ENCODE assay signal across 19 cellular contexts in genomic region chr3:119695480-119695879, GRCh38. TPM values are rescaled to one million over a fixed set of nuclear protein-coding genes. Genes with fewer than 3 reads are reported as not detected.
DNase-seq lines count a peak whose midpoint lies in the region; ATAC-seq and TF ChIP-seq lines count a peak whose summit lies in the region.
"Had no signal": no experiment of that assay in that cellular context is flagged by ENCODE, and none has a peak within 500 bp of the region (broad histone marks: within the 10 kb centered on the region; RNA-seq: fewer than 3 reads in every experiment).

No MANE protein-coding gene starts in this region.

- POLR2A ChIA-PET in OCI-LY7 (lab: Charles Lee) = interaction anchor here (0.7 to 1.9 kb wide), 5 partner anchors 19 to 185 kb away, joined by 3 to 5 read pairs (median 5); partner anchors contain the start of gene COX17
- POLR2A ChIA-PET in activated CD4-positive, alpha-beta T cell treated with anti-CD3 and anti-CD28 coated beads, Interleukin-2, amount 10 ng/mL, durations not matched to agents 7 days and 5 days (lab: Charles Lee) = no interaction called here

- no peak for TF ChIP-seq CTCF in GM12865 (IDR thresholded peaks at IDR 0.05; ENCODE audit: insufficient read depth, low read depth, low read length, missing control alignments)
- no peak for TF ChIP-seq CTCF in OCI-LY7 (conservative IDR thresholded peaks at IDR 0.05; ENCODE audit: low read length)

- H3K4me1 Mint-ChIP-seq in stimulated activated memory B cell treated with anti-CD40 and anti-IgM and Interleukin-4, amounts not matched to agents 10 μg/mL and 1 μg/mL and 100 μg/mL, for 72 hours = peaks cover 31% of the 10 kb centered on the region
- H3K4me1 Mint-ChIP-seq in activated CD4-positive, alpha-beta T cell treated with anti-CD3 and anti-CD28 coated beads, Interleukin-2, amount 10 ng/mL, durations not matched to agents 7 days and 5 days = peaks cover 8% of the 10 kb centered on the region

- CTCF ChIA-PET in OCI-LY7 (lab: Charles Lee; ENCODE audit: unreplicated experiment) = interaction anchor here (1.2 kb wide), 1 partner anchor 19 kb away, joined by 3 read pairs; no protein-coding TSS in a partner anchor
- CTCF ChIA-PET in activated CD4-positive, alpha-beta T cell treated with anti-CD3 and anti-CD28 coated beads, Interleukin-2, amount 10 ng/mL, durations not matched to agents 7 days and 5 days (lab: Charles Lee) = interaction anchor here (2.7 kb wide), 1 partner anchor 14 kb away, joined by 15 read pairs; no protein-coding TSS in a partner anchor

- no peaks in the 10 kb centered on the region for H3K4me1 ChIP-seq in OCI-LY7 (ENCODE audit: insufficient read depth, low read length, poor library complexity, severe bottlenecking)

- no peak overlapping the region for H3K4me3 Mint-ChIP-seq in stimulated activated memory B cell treated with anti-CD40 and anti-IgM and Interleukin-4, amounts not matched to agents 10 μg/mL and 1 μg/mL and 100 μg/mL, for 72 hours
- H3K4me3 Mint-ChIP-seq in activated CD4-positive, alpha-beta T cell treated with anti-CD3 and anti-CD28 coated beads, Interleukin-2, amount 10 ng/mL, durations not matched to agents 7 days and 5 days = no peak overlapping the region
- H3K4me3 Mint-ChIP-seq: activated naive CD8-positive, alpha-beta T cell; B cell; immature natural killer cell; stimulated activated naive CD8-positive, alpha-beta T cell treated with anti-CD3 and anti-CD28 coated beads, Interleukin-15, Interleukin-2, amounts not matched to agents 100 ng/mL and 50 ng/mL, for 24 hours had no signal

- H2AFZ ChIP-seq in OCI-LY7 (ENCODE audit: low read length) = peak overlapping the region; percentile 46; the same call in 1 of the 2 replicates

- intact Hi-C loops in OCI-LY7 (cut with micrococcal nuclease; ENCODE audit: unreplicated experiment) = no loop called here

- H3K9me3 Mint-ChIP-seq in stimulated activated memory B cell treated with anti-CD40 and anti-IgM and Interleukin-4, amounts not matched to agents 10 μg/mL and 1 μg/mL and 100 μg/mL, for 72 hours = peaks cover 3% of the 10 kb centered on the region
- H3K9me3 Mint-ChIP-seq in activated CD4-positive, alpha-beta T cell treated with anti-CD3 and anti-CD28 coated beads, Interleukin-2, amount 10 ng/mL, durations not matched to agents 7 days and 5 days = no peaks in the 10 kb centered on the region
- H3K9me3 Mint-ChIP-seq: immature natural killer cell had no signal

- H3K36me3 Mint-ChIP-seq in stimulated activated memory B cell treated with anti-CD40 and anti-IgM and Interleukin-4, amounts not matched to agents 10 μg/mL and 1 μg/mL and 100 μg/mL, for 72 hours = peaks cover under 1% of the 10 kb centered on the region
- no peaks in the 10 kb centered on the region for H3K36me3 Mint-ChIP-seq in activated CD4-positive, alpha-beta T cell treated with anti-CD3 and anti-CD28 coated beads, Interleukin-2, amount 10 ng/mL, durations not matched to agents 7 days and 5 days (ENCODE audit: low read depth)
- H3K36me3 Mint-ChIP-seq: immature natural killer cell had no signal

- no peaks in the 10 kb centered on the region for H3K9me3 ChIP-seq in OCI-LY7 (ENCODE audit: low read length)

- BruUV-seq in OCI-LY7 (replicated peaks; lab: Mats Ljungman, UMichigan) = no TSS peak

- no peaks in the 10 kb centered on the region for H3K79me2 ChIP-seq in OCI-LY7 (ENCODE audit: insufficient read depth, low read depth, low read length)

- H3K27ac ChIP-seq in OCI-LY7 (ENCODE audit: low read depth, low read length, poor library complexity, severe bottlenecking) = no peak overlapping the region
- H3K27ac ChIP-seq: skin epidermis had no signal

- H3K9me2 ChIP-seq in OCI-LY7 (ENCODE audit: insufficient read depth, low read length) = no peaks in the 10 kb centered on the region

- H3K27me3 Mint-ChIP-seq in stimulated activated memory B cell treated with anti-CD40 and anti-IgM and Interleukin-4, amounts not matched to agents 10 μg/mL and 1 μg/mL and 100 μg/mL, for 72 hours = no peaks in the 10 kb centered on the region
- H3K27me3 Mint-ChIP-seq in activated CD4-positive, alpha-beta T cell treated with anti-CD3 and anti-CD28 coated beads, Interleukin-2, amount 10 ng/mL, durations not matched to agents 7 days and 5 days = no peaks in the 10 kb centered on the region
- H3K27me3 Mint-ChIP-seq: activated naive CD8-positive, alpha-beta T cell; B cell had no signal

- H3K4me2 ChIP-seq in OCI-LY7 (ENCODE audit: low read length) = no peak overlapping the region

- H3K36me3 ChIP-seq in OCI-LY7 (ENCODE audit: insufficient read depth, low read length) = no peaks in the 10 kb centered on the region

- H3K27ac Mint-ChIP-seq in stimulated activated memory B cell treated with anti-CD40 and anti-IgM and Interleukin-4, amounts not matched to agents 10 μg/mL and 1 μg/mL and 100 μg/mL, for 72 hours = no peak overlapping the region
- H3K27ac Mint-ChIP-seq in activated CD4-positive, alpha-beta T cell treated with anti-CD3 and anti-CD28 coated beads, Interleukin-2, amount 10 ng/mL, durations not matched to agents 7 days and 5 days = no peak overlapping the region
- H3K27ac Mint-ChIP-seq: activated naive CD8-positive, alpha-beta T cell; B cell; immature natural killer cell; stimulated activated naive CD8-positive, alpha-beta T cell treated with anti-CD3 and anti-CD28 coated beads, Interleukin-15, Interleukin-2, amounts not matched to agents 100 ng/mL and 50 ng/mL, for 24 hours had no signal

- H3K4me3 ChIP-seq in GM12865 (ENCODE audit: low read depth, low read length) (no peak overlapping the region), OCI-LY7 (ENCODE audit: low read depth, low read length, poor library complexity, severe bottlenecking) (no peak overlapping the region)
- H3K4me3 ChIP-seq: skin epidermis had no signal

- ATAC-seq in stimulated activated memory B cell treated with anti-CD40 and anti-IgM and Interleukin-4, amounts not matched to agents 10 μg/mL and 1 μg/mL and 100 μg/mL, for 72 hours = no peak

- H4K20me1 ChIP-seq in OCI-LY7 (ENCODE audit: insufficient read depth, low read length) = no peaks in the 10 kb centered on the region

- DNase-seq in AG08396 (ENCODE audit: low spot score) = peak; percentile 13
- peak; percentile 44 for DNase-seq in GM12865 (ENCODE audit: low read depth)
- DNase-seq in OCI-LY7 (ENCODE audit: low spot score) = peak; percentile 13
- DNase-seq in fibroblast of gingiva (ENCODE audit: low read depth) = peak; percentile 6
- no peak for DNase-seq in activated CD4-positive, alpha-beta T cell treated with anti-CD3 and anti-CD28 coated beads, Interleukin-2, amount 10 ng/mL, durations not matched to agents 7 days and 5 days
- no peak for DNase-seq in NCI-H1105 treated with DMSO at 0.1 percent for 48 hours (lab: John Stamatoyannopoulos, UW)
- no peak for DNase-seq in NCI-H1105 (lab: John Stamatoyannopoulos, UW)
- DNase-seq: activated CD4-positive, alpha-beta T cell treated with anti-CD3 and anti-CD28 coated beads for 1 hour; activated T-cell treated with anti-CD3 and anti-CD28 coated beads for 4 hours; DMS79; immature natural killer cell; midbrain; occipital lobe; T-helper 1 cell had no signal

RNA-seq across cellular contexts. Expression of gene CFAP91, which starts 7.3 kb away (rescaled TPM):
- total RNA-seq in OCI-LY7 (2014; rRNA removed; shearing (Covaris generic)) = not detected in 2 replicates
- total RNA-seq in OCI-LY7 (2022) = not detected in 2 replicates
- not detected for total RNA-seq in activated CD4-positive, alpha-beta T cell treated with anti-CD3 and anti-CD28 coated beads, Interleukin-2, amount 10 ng/mL, durations not matched to agents 7 days and 5 days

RNA-seq across cellular contexts. Expression of gene COX17, which starts 18.3 kb away (rescaled TPM):
- 77.3 and 109 TPM in 2 replicates for total RNA-seq in OCI-LY7 (2014; rRNA removed; shearing (Covaris generic))
- 78.5 and 80.0 TPM in 2 replicates for total RNA-seq in OCI-LY7 (2022)
- total RNA-seq in activated CD4-positive, alpha-beta T cell treated with anti-CD3 and anti-CD28 coated beads, Interleukin-2, amount 10 ng/mL, durations not matched to agents 7 days and 5 days = 10 to 100 TPM; 52.7 to 54.5 TPM

RNA-seq across cellular contexts. Expression of gene POPDC2, which starts 35.1 kb away (rescaled TPM):
- 0.16 and 1.1 TPM in 2 replicates for total RNA-seq in OCI-LY7 (2014; rRNA removed; shearing (Covaris generic))
- total RNA-seq in OCI-LY7 (2022) = 0.96 and 1.3 TPM in 2 replicates
- 1 to 10 TPM; 1.7 to 2.9 TPM for total RNA-seq in activated CD4-positive, alpha-beta T cell treated with anti-CD3 and anti-CD28 coated beads, Interleukin-2, amount 10 ng/mL, durations not matched to agents 7 days and 5 days

Comparison
In these comparisons a context has a peak if more than half of its experiments do, and no peak if none do; other contexts are left out.
1. DNase-seq: peak in AG08396 (single experiment), GM12865 (single experiment), OCI-LY7 (single experiment) and fibroblast of gingiva (single experiment); none in activated CD4-positive, alpha-beta T cell treated with anti-CD3 and anti-CD28 coated beads, Interleukin-2, amount 10 ng/mL, durations not matched to agents 7 days and 5 days (single experiment), NCI-H1105 treated with DMSO at 0.1 percent for 48 hours (single experiment) and NCI-H1105 (single experiment).